In genomic region chr9:79210541-79211243, GRCh38 we compare ENCODE assay signal across 19 cellular contexts.
DNase-seq lines count a peak whose midpoint lies in the region; ATAC-seq and TF ChIP-seq lines count a peak whose summit lies in the region.
"Had no signal": no experiment of that assay in that cellular context is flagged by ENCODE, and none has a peak within 500 bp of the region (broad histone marks: within the 10 kb centered on the region; RNA-seq: fewer than 3 reads in every experiment).

No MANE protein-coding gene starts in this region.

- H4K91ac ChIP-seq in IMR-90 (ENCODE audit: insufficient read depth, low read depth, low read length): no peak overlapping the region
- no peak overlapping the region for H4K91ac ChIP-seq in H9 (ENCODE audit: insufficient read length, low read depth, low read length)

- H3K36me3 Mint-ChIP-seq in nephron progenitor cell (ENCODE audit: low read depth): no peaks in the 10 kb centered on the region
- H3K36me3 Mint-ChIP-seq in H9 (ENCODE audit: insufficient read depth in 1 of 3, low read depth in 3 of 3): no peaks in the 10 kb centered on the region

- H3K9me1 ChIP-seq in IMR-90 (ENCODE audit: insufficient read depth, low read length): peaks cover 2% of the 10 kb centered on the region; the same call in 1 of the 2 replicates

- H3K4me1 ChIP-seq in IMR-90 (ENCODE audit: control insufficient read depth, insufficient read depth, low read length) (no peaks in the 10 kb centered on the region; the same call in 1 of the 2 replicates), H9 (ENCODE audit: insufficient read depth, low read length) (no peaks in the 10 kb centered on the region; the same call in 1 of the 2 replicates)

- H3T11ph ChIP-seq in H9 (ENCODE audit: low read length): no peak overlapping the region

- H2AFZ ChIP-seq in IMR-90 (replicated peaks; ENCODE audit: low read length, poor library complexity) (no peak overlapping the region), H9 (ENCODE audit: low read length) (no peak overlapping the region)

- H4K20me1 ChIP-seq in IMR-90 (ENCODE audit: insufficient read depth, low read length) (no peaks in the 10 kb centered on the region), H9 (ENCODE audit: control insufficient read depth, insufficient read depth, insufficient read length) (no peaks in the 10 kb centered on the region)

- H3K27ac Mint-ChIP-seq in nephron progenitor cell: peak overlapping the region; percentile 53
- H3K27ac Mint-ChIP-seq in H9: 0 out of 7 replicates have a peak overlapping the region, but pooled peaks of 1 of the 3 experiments have one; percentile 68
- H3K27ac Mint-ChIP-seq: CD4-positive, alpha-beta T cell had no signal

- H2BK120ac ChIP-seq in IMR-90 (ENCODE audit: low read depth, low read length) (no peak overlapping the region), H9 (ENCODE audit: low read depth, low read length, poor library complexity, severe bottlenecking) (no peak overlapping the region)

- BruUV-seq in IMR-90 (replicated peaks; lab: Mats Ljungman, UMichigan): no TSS peak

- H3K14ac ChIP-seq in IMR-90 (replicated peaks; ENCODE audit: low read depth, low read length) (no peak overlapping the region), H9 (ENCODE audit: insufficient read depth, low read length) (no peak overlapping the region)

- no peaks in the 10 kb centered on the region for H3K79me2 ChIP-seq in H9 (ENCODE audit: insufficient read depth, low read length)

- no peak overlapping the region for H2BK5ac ChIP-seq in IMR-90 (ENCODE audit: low read depth, low read length, poor library complexity, severe bottlenecking)
- no peak overlapping the region for H2BK5ac ChIP-seq in H9 (ENCODE audit: insufficient read length, low read length)

- intact Hi-C loops in IMR-90 (cut with micrococcal nuclease): no loop called here

- H3K27me3 ChIP-seq in IMR-90 (ENCODE audit: control insufficient read depth, insufficient read depth, low read length): no peaks in the 10 kb centered on the region
- H3K27me3 ChIP-seq in H9 (ENCODE audit: insufficient read depth, low read length): no peaks in the 10 kb centered on the region

- H3K27me3 Mint-ChIP-seq in nephron progenitor cell (ENCODE audit: low read depth, poor library complexity) (no peaks in the 10 kb centered on the region), H9 (ENCODE audit: low read depth) (peaks cover 2% of the 10 kb centered on the region; the same call in 1 of the 2 replicates)

- DNase-seq in NCI-H2107 treated with DMSO at 0.1 percent for 48 hours (lab: John Stamatoyannopoulos, UW; ENCODE audit: unreplicated experiment): peak; percentile 2
- no peak for DNase-seq in NCI-H2107 (lab: John Stamatoyannopoulos, UW)
- DNase-seq in IMR-90: peak; percentile 41
- DNase-seq in NCI-H187 treated with DMSO at 0.1 percent for 48 hours (lab: John Stamatoyannopoulos, UW): peak; percentile 40
- DNase-seq in nephron progenitor cell: no peak
- DNase-seq in activated T-cell treated with anti-CD3 and anti-CD28 coated beads, Interleukin-2, amount 50 U/mL, for 1 hour: no peak
- no peak for DNase-seq in H9
- DNase-seq in GF-D8 (lab: John Stamatoyannopoulos, UW): no peak
- DNase-seq: CD4-positive, alpha-beta T cell; KG1; NCI-H2081; NCI-H345; NCI-H526 treated with DMSO at 0.1 percent for 48 hours; SIG-M5; T-helper 1 cell; T-helper 9 cell had no signal

- H3K4me3 Mint-ChIP-seq in nephron progenitor cell: no peak overlapping the region
- no peak overlapping the region for H3K4me3 Mint-ChIP-seq in H9
- H3K4me3 Mint-ChIP-seq: CD4-positive, alpha-beta T cell had no signal

- no peak overlapping the region for H3K23ac ChIP-seq in IMR-90 (ENCODE audit: low read depth, low read length)
- H3K23ac ChIP-seq in H9 (ENCODE audit: insufficient read length, low read depth, low read length): no peak overlapping the region

- no peak overlapping the region for H3K9ac ChIP-seq in IMR-90 (ENCODE audit: low read depth, low read length)
- H3K9ac ChIP-seq in H9 (ENCODE audit: extremely low read depth, insufficient read length, low read length): no peak overlapping the region

- H2BK20ac ChIP-seq in IMR-90 (ENCODE audit: low read depth, low read length) (no peak overlapping the region), H9 (ENCODE audit: low read depth, low read length, poor library complexity, severe bottlenecking) (no peak overlapping the region)

- H2BK12ac ChIP-seq in H9 (ENCODE audit: insufficient read length, low read depth, low read length): no peak overlapping the region

- ATAC-seq in IMR-90 (ENCODE audit: low read depth): no peak
- ATAC-seq: HepG2, SK-N-SH treated with all-trans-retinoic acid at 6 μM for 48 hours had no signal

- no peak overlapping the region for H3K18ac ChIP-seq in IMR-90 (ENCODE audit: low read depth, low read length)
- H3K18ac ChIP-seq in H9 (ENCODE audit: insufficient read length, low read depth, low read length): no peak overlapping the region

- no peaks in the 10 kb centered on the region for H3K23me2 ChIP-seq in H9 (ENCODE audit: insufficient read length, low read depth, low read length, poor library complexity, severe bottlenecking)

- H3K27ac ChIP-seq in IMR-90 (ENCODE audit: insufficient read depth, low read length): no peak overlapping the region
- no peak overlapping the region for H3K27ac ChIP-seq in H9 (ENCODE audit: insufficient read length, low read depth, low read length)
- H3K27ac ChIP-seq: RWPE1 had no signal

- POLR2A ChIA-PET in IMR-90 (lab: Charles Lee; ENCODE audit: unreplicated experiment): no interaction called here

- H4K8ac ChIP-seq in IMR-90 (ENCODE audit: low read depth in 2 of 2, low read length in 2 of 2) (no peak overlapping the region), H9 (replicated peaks; ENCODE audit: insufficient read length, low read depth, low read length) (no peak overlapping the region)

- H3K4me3 ChIP-seq in IMR-90 (ENCODE audit: insufficient read depth, low read depth, low read length): no peak overlapping the region

- H4K5ac ChIP-seq in IMR-90 (ENCODE audit: low read depth, low read length): no peak overlapping the region
- no peak overlapping the region for H4K5ac ChIP-seq in H9 (ENCODE audit: insufficient read length, low read depth, low read length)

- H3K4me2 ChIP-seq in IMR-90 (ENCODE audit: low read depth, low read length) (no peak overlapping the region), H9 (ENCODE audit: insufficient read depth, insufficient read length, low read length) (no peak overlapping the region)

- no CpG with 5 or more reads among the region's 5 CpGs for WGBS in IMR-90 (ENCODE audit: extremely low coverage in 2 of 2, insufficient read length in 1 of 2), 2 experiments
- WGBS in H9 (ENCODE audit: extremely low coverage, insufficient read length, low lambda C conversion rate): no CpG with 5 or more reads among the region's 5 CpGs

- no peak for TF ChIP-seq CTCF in IMR-90 (conservative IDR thresholded peaks at IDR 0.05; ENCODE audit: low read depth, low read length)
- TF ChIP-seq CTCF in nephron progenitor cell (IDR thresholded peaks at IDR 0.05): no peak
- TF ChIP-seq CTCF in H9 (conservative IDR thresholded peaks at IDR 0.05): no peak

- dilution Hi-C loops in IMR-90 (cut with HindIII; ENCODE audit: low sequenced_read_pairs, unreplicated experiment): no loop called here

- no peaks in the 10 kb centered on the region for H3K36me3 ChIP-seq in IMR-90 (ENCODE audit: control insufficient read depth, insufficient read depth, low read length)

- H3K79me1 ChIP-seq in IMR-90 (ENCODE audit: low read depth in 1 of 2, low read length in 2 of 2) (no peaks in the 10 kb centered on the region), H9 (ENCODE audit: insufficient read depth, low read depth, low read length, poor library complexity, severe bottlenecking) (no peaks in the 10 kb centered on the region)

- CTCF ChIA-PET in IMR-90 (lab: Yijun Ruan, JAX): interaction anchor here (1.0 kb wide), 1 partner anchor 8 kb away, joined by 3 read pairs; no protein-coding TSS in a partner anchor

- H3K9me3 ChIP-seq in IMR-90 (ENCODE audit: control insufficient read depth, insufficient read depth, low read length) (no peaks in the 10 kb centered on the region), H9 (ENCODE audit: control insufficient read depth, low read depth, low read length) (no peaks in the 10 kb centered on the region)

- H3K4ac ChIP-seq in IMR-90 (ENCODE audit: low read depth, low read length): no peak overlapping the region
- no peak overlapping the region for H3K4ac ChIP-seq in H9 (ENCODE audit: low read depth, low read length)

- no peak overlapping the region for H2AK9ac ChIP-seq in IMR-90 (replicated peaks; ENCODE audit: low read depth, low read length, poor library complexity)

- TF ChIP-seq POLR2A in IMR-90 (IDR thresholded peaks at IDR 0.05; ENCODE audit: low read depth, low read length): no peak

- TF ChIP-seq RAD21 in IMR-90 (IDR thresholded peaks at IDR 0.05; ENCODE audit: low read length): no peak

- in situ Hi-C loops in IMR-90 (cut with MboI; ENCODE audit: low sequenced_read_pairs): no loop called here

- no peaks in the 10 kb centered on the region for H3K9me3 Mint-ChIP-seq in nephron progenitor cell
- no peaks in the 10 kb centered on the region for H3K9me3 Mint-ChIP-seq in H9
- H3K9me3 Mint-ChIP-seq: CD4-positive, alpha-beta T cell had no signal

- H2BK15ac ChIP-seq in IMR-90 (ENCODE audit: low read depth, low read length): no peak overlapping the region
- no peak overlapping the region for H2BK15ac ChIP-seq in H9 (ENCODE audit: low read depth, low read length)

- H2AK5ac ChIP-seq in IMR-90 (ENCODE audit: low read depth, low read length) (no peak overlapping the region; the same call in 1 of the 2 replicates), H9 (ENCODE audit: insufficient read length, low read length) (no peak overlapping the region)

- H3K4me1 Mint-ChIP-seq in nephron progenitor cell: no peaks in the 10 kb centered on the region
- peaks cover 20 to 34% of the 10 kb centered on the region in 2 experiments for H3K4me1 Mint-ChIP-seq in H9

- H3K56ac ChIP-seq in IMR-90 (ENCODE audit: extremely low read depth, insufficient read depth, low read length) (no peak overlapping the region), H9 (ENCODE audit: insufficient read length, low read depth, low read length) (no peak overlapping the region)

TF ChIP-seq in IMR-90, 13 proteins besides CTCF, POLR2A, EP300 and RAD21 (continues in another document):
- no peak for TF ChIP-seq FOS (IDR thresholded peaks at IDR 0.05; ENCODE audit: low read depth, low read length)
- no peak for TF ChIP-seq MAFK (IDR thresholded peaks at IDR 0.05; ENCODE audit: low read depth, low read length)
- TF ChIP-seq SMC3 (IDR thresholded peaks at IDR 0.05; ENCODE audit: low read depth, low read length): no peak
- TF ChIP-seq USF2 (IDR thresholded peaks at IDR 0.05; ENCODE audit: low read depth, low read length): no peak

Comparison
In these comparisons a context has a peak if more than half of its experiments do, and no peak if none do; other contexts are left out.
1. DNase-seq: peak in NCI-H2107 treated with DMSO at 0.1 percent for 48 hours (single experiment), IMR-90 (single experiment) and NCI-H187 treated with DMSO at 0.1 percent for 48 hours (single experiment); none in NCI-H2107 (single experiment), nephron progenitor cell (single experiment), activated T-cell treated with anti-CD3 and anti-CD28 coated beads, Interleukin-2, amount 50 U/mL, for 1 hour (single experiment), H9 (single experiment) and GF-D8 (single experiment).